ENCODE assay signal across 1 cellular context in the genomic region with DNA sequence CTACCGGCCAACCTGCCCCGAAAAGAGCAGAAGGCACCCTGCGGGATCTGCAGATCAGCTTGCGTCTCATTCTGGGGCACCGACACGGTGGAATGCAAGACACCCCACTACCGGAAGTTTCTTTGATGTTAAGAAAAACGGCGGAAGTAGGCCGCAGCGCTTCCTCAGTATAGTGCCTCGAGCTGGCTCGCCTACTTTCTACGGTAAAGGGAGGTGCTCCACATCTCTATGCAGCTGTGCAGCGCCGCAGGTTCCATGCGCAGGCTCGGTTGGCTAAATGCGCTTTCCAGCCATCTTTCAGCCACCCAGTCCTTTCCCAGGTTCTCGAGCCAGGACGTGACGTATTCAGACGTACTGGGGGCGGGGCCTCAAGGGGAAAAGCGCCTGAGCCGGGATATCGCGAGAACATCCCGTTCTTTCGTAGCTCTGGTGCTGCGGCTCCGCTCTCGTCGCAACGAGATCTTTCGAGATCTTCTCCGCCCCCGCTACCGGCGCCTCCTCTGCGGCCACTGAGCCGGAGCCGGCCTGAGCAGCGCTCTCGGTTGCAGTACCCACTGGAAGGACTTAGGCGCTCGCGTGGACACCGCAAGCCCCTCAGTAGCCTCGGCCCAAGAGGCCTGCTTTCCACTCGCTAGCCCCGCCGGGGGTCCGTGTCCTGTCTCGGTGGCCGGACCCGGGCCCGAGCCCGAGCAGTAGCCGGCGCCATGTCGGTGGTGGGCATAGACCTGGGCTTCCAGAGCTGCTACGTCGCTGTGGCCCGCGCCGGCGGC.
A peak's percentile ranks its signal among the peaks of the same experiment; 100 is the strongest.
TF ChIP-seq lines count a peak whose summit lies in the region.

A gene (plus strand): TSS at position 467 of the 770 bp plus-strand sequence. CDS start 238 bp downstream, at position 705.

TF ChIP-seq in HepG2, 621 proteins besides CTCF, POLR2A, EP300 and RAD21 (continued from another document and continues in another):
- peak; percentile 25; the same call in 1 of the 2 replicates for TF ChIP-seq ZNF703 (CRISPR knock-in tag; IDR thresholded peaks at IDR 0.05; ENCODE audit: borderline replicate concordance)
- TF ChIP-seq ZNF883 (CRISPR knock-in tag; IDR thresholded peaks at IDR 0.05; ENCODE audit: not compliant biosample characterization), result peak; percentile 85
- TF ChIP-seq DPF2 (CRISPR knock-in tag; IDR thresholded peaks at IDR 0.05; ENCODE audit: borderline replicate concordance, low read depth), result no peak
- no peak for TF ChIP-seq ZNF891 (CRISPR knock-in tag; IDR thresholded peaks at IDR 0.05)
- peak; percentile 68 for TF ChIP-seq TEAD3 (CRISPR knock-in tag; optimal IDR thresholded peaks at IDR 0.05; ENCODE audit: borderline replicate concordance)
- no peak for TF ChIP-seq TRIM24 (CRISPR knock-in tag; IDR thresholded peaks at IDR 0.05)
- TF ChIP-seq ZMYM2 (CRISPR knock-in tag; IDR thresholded peaks at IDR 0.05), result no peak
- no peak for TF ChIP-seq NBN (conservative IDR thresholded peaks at IDR 0.05)
- peak; percentile 53; the same call in 1 of the 2 replicates for TF ChIP-seq MEF2D (CRISPR knock-in tag; IDR thresholded peaks at IDR 0.05)
- TF ChIP-seq, protein P1, sequence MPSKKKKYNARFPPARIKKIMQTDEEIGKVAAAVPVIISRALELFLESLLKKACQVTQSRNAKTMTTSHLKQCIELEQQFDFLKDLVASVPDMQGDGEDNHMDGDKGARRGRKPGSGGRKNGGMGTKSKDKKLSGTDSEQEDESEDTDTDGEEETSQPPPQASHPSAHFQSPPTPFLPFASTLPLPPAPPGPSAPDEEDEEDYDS (CRISPR knock-in tag; IDR thresholded peaks at IDR 0.05), result peak; percentile 99
- TF ChIP-seq, protein P2, sequence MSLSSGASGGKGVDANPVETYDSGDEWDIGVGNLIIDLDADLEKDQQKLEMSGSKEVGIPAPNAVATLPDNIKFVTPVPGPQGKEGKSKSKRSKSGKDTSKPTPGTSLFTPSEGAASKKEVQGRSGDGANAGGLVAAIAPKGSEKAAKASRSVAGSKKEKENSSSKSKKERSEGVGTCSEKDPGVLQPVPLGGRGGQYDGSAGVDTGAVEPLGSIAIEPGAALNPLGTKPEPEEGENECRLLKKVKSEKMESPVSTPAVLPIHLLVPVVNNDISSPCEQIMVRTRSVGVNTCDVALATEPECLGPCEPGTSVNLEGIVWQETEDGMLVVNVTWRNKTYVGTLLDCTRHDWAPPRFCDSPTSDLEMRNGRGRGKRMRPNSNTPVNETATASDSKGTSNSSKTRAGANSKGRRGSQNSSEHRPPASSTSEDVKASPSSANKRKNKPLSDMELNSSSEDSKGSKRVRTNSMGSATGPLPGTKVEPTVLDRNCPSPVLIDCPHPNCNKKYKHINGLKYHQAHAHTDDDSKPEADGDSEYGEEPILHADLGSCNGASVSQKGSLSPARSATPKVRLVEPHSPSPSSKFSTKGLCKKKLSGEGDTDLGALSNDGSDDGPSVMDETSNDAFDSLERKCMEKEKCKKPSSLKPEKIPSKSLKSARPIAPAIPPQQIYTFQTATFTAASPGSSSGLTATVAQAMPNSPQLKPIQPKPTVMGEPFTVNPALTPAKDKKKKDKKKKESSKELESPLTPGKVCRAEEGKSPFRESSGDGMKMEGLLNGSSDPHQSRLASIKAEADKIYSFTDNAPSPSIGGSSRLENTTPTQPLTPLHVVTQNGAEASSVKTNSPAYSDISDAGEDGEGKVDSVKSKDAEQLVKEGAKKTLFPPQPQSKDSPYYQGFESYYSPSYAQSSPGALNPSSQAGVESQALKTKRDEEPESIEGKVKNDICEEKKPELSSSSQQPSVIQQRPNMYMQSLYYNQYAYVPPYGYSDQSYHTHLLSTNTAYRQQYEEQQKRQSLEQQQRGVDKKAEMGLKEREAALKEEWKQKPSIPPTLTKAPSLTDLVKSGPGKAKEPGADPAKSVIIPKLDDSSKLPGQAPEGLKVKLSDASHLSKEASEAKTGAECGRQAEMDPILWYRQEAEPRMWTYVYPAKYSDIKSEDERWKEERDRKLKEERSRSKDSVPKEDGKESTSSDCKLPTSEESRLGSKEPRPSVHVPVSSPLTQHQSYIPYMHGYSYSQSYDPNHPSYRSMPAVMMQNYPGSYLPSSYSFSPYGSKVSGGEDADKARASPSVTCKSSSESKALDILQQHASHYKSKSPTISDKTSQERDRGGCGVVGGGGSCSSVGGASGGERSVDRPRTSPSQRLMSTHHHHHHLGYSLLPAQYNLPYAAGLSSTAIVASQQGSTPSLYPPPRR (CRISPR knock-in tag; IDR thresholded peaks at IDR 0.05; ENCODE audit: borderline replicate concordance), result peak; percentile 50; the same call in 1 of the 2 replicates
- no peak for TF ChIP-seq ETV6 (CRISPR knock-in tag; conservative IDR thresholded peaks at IDR 0.05)
- TF ChIP-seq, protein P3, sequence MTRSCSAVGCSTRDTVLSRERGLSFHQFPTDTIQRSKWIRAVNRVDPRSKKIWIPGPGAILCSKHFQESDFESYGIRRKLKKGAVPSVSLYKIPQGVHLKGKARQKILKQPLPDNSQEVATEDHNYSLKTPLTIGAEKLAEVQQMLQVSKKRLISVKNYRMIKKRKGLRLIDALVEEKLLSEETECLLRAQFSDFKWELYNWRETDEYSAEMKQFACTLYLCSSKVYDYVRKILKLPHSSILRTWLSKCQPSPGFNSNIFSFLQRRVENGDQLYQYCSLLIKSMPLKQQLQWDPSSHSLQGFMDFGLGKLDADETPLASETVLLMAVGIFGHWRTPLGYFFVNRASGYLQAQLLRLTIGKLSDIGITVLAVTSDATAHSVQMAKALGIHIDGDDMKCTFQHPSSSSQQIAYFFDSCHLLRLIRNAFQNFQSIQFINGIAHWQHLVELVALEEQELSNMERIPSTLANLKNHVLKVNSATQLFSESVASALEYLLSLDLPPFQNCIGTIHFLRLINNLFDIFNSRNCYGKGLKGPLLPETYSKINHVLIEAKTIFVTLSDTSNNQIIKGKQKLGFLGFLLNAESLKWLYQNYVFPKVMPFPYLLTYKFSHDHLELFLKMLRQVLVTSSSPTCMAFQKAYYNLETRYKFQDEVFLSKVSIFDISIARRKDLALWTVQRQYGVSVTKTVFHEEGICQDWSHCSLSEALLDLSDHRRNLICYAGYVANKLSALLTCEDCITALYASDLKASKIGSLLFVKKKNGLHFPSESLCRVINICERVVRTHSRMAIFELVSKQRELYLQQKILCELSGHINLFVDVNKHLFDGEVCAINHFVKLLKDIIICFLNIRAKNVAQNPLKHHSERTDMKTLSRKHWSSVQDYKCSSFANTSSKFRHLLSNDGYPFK (CRISPR knock-in tag; IDR thresholded peaks at IDR 0.05; ENCODE audit: borderline replicate concordance), result peak; percentile 89; the same call in 1 of the 2 replicates
- TF ChIP-seq SYNCRIP (IDR thresholded peaks at IDR 0.05; ENCODE audit: insufficient read depth, low read depth, low read length), result no peak
- TF ChIP-seq RBAK (CRISPR knock-in tag; IDR thresholded peaks at IDR 0.05), result no peak
- no peak for TF ChIP-seq CHCHD3 (CRISPR knock-in tag; IDR thresholded peaks at IDR 0.05)
- TF ChIP-seq MAZ (IDR thresholded peaks at IDR 0.05; ENCODE audit: borderline replicate concordance, low read depth, low read length), result peak; percentile 23; the same call in 1 of the 2 replicates
- TF ChIP-seq MAZ (CRISPR knock-in tag; IDR thresholded peaks at IDR 0.05; ENCODE audit: low read depth), result peak; percentile 21; the same call in 1 of the 2 replicates
- 0 out of 2 replicates have a peak, but pooled peaks have one; percentile 43 for TF ChIP-seq ZSCAN22 (CRISPR knock-in tag; IDR thresholded peaks at IDR 0.05)
- 0 out of 2 replicates have a peak, but pooled peaks have one; percentile 1 for TF ChIP-seq DNMT3B (CRISPR knock-in tag; conservative IDR thresholded peaks at IDR 0.05)
- TF ChIP-seq KAT8 (CRISPR knock-in tag; IDR thresholded peaks at IDR 0.05), result peak; percentile 88
- peak; percentile 47; the same call in 1 of the 2 replicates for TF ChIP-seq ZNF607 (CRISPR knock-in tag; IDR thresholded peaks at IDR 0.05; ENCODE audit: borderline replicate concordance)
- TF ChIP-seq HDAC6 (IDR thresholded peaks at IDR 0.05; ENCODE audit: low read depth, low read length), result no peak
- TF ChIP-seq, protein P4, sequence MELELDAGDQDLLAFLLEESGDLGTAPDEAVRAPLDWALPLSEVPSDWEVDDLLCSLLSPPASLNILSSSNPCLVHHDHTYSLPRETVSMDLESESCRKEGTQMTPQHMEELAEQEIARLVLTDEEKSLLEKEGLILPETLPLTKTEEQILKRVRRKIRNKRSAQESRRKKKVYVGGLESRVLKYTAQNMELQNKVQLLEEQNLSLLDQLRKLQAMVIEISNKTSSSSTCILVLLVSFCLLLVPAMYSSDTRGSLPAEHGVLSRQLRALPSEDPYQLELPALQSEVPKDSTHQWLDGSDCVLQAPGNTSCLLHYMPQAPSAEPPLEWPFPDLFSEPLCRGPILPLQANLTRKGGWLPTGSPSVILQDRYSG (CRISPR knock-in tag; IDR thresholded peaks at IDR 0.05), result 0 out of 2 replicates have a peak, but pooled peaks have one; percentile 32
- no peak; the same call in 1 of the 2 replicates for TF ChIP-seq NR2F6 (IDR thresholded peaks at IDR 0.05)
- TF ChIP-seq NR2F6 (CRISPR knock-in tag; IDR thresholded peaks at IDR 0.05), result 0 out of 2 replicates have a peak, but pooled peaks have one; percentile 29
- peak; percentile 88; the same call in 1 of the 2 replicates for TF ChIP-seq ZNF350 (CRISPR knock-in tag; IDR thresholded peaks at IDR 0.05; ENCODE audit: borderline replicate concordance, low read depth)
- TF ChIP-seq ZNF382 (CRISPR knock-in tag; IDR thresholded peaks at IDR 0.05; ENCODE audit: borderline replicate concordance), result no peak
- TF ChIP-seq, protein P5, sequence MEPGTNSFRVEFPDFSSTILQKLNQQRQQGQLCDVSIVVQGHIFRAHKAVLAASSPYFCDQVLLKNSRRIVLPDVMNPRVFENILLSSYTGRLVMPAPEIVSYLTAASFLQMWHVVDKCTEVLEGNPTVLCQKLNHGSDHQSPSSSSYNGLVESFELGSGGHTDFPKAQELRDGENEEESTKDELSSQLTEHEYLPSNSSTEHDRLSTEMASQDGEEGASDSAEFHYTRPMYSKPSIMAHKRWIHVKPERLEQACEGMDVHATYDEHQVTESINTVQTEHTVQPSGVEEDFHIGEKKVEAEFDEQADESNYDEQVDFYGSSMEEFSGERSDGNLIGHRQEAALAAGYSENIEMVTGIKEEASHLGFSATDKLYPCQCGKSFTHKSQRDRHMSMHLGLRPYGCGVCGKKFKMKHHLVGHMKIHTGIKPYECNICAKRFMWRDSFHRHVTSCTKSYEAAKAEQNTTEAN (CRISPR knock-in tag; conservative IDR thresholded peaks at IDR 0.05), result peak; percentile 88
- TF ChIP-seq RFXAP (CRISPR knock-in tag; IDR thresholded peaks at IDR 0.05; ENCODE audit: borderline replicate concordance), result peak; percentile 78
- no peak for TF ChIP-seq CBX2 (IDR thresholded peaks at IDR 0.05; ENCODE audit: low read depth, low read length)
- TF ChIP-seq CBX2 (CRISPR knock-in tag; IDR thresholded peaks at IDR 0.05; ENCODE audit: low read depth), result no peak
- TF ChIP-seq TMF1 (CRISPR knock-in tag; IDR thresholded peaks at IDR 0.05; ENCODE audit: low read depth), result peak; percentile 61; the same call in 1 of the 2 replicates
- TF ChIP-seq PHF8 (CRISPR knock-in tag; IDR thresholded peaks at IDR 0.05), result peak; percentile 79
- peak; percentile 23; the same call in 1 of the 3 replicates for TF ChIP-seq MXI1 (IDR thresholded peaks at IDR 0.05; ENCODE audit: borderline replicate concordance, low read depth, low read length)
- no peak; the same call in 1 of the 2 replicates for TF ChIP-seq ZNF383 (CRISPR knock-in tag; IDR thresholded peaks at IDR 0.05; ENCODE audit: borderline replicate concordance)
- TF ChIP-seq DR1 (CRISPR knock-in tag; IDR thresholded peaks at IDR 0.05), result peak; percentile 99
- no peak for TF ChIP-seq RFX1 (IDR thresholded peaks at IDR 0.05)
- 0 out of 2 replicates have a peak, but pooled peaks have one; percentile 50 for TF ChIP-seq GATAD2A (CRISPR knock-in tag; IDR thresholded peaks at IDR 0.05)
- TF ChIP-seq AGO1 (IDR thresholded peaks at IDR 0.05; ENCODE audit: low read depth, low read length, poor library complexity, severe bottlenecking), result peak; percentile 68
- TF ChIP-seq ZNF605 (CRISPR knock-in tag; IDR thresholded peaks at IDR 0.05), result peak; percentile 91; the same call in 1 of the 2 replicates
- TF ChIP-seq, protein P6, sequence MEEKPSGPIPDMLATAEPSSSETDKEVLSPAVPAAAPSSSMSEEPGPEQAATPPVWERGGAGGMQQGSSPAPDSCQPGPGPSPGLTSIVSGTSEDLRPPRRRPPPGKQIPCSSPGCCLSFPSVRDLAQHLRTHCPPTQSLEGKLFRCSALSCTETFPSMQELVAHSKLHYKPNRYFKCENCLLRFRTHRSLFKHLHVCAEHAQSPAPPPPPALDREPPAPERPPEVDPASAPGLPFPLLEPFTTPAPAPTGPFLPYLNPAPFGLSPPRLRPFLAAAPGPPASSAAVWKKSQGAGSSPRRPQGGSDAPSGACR (CRISPR knock-in tag; IDR thresholded peaks at IDR 0.05), result peak; percentile 92; the same call in 1 of the 2 replicates
- TF ChIP-seq ZNF256 (CRISPR knock-in tag; conservative IDR thresholded peaks at IDR 0.05), result peak; percentile 40; the same call in 1 of the 2 replicates
- TF ChIP-seq, protein P7, sequence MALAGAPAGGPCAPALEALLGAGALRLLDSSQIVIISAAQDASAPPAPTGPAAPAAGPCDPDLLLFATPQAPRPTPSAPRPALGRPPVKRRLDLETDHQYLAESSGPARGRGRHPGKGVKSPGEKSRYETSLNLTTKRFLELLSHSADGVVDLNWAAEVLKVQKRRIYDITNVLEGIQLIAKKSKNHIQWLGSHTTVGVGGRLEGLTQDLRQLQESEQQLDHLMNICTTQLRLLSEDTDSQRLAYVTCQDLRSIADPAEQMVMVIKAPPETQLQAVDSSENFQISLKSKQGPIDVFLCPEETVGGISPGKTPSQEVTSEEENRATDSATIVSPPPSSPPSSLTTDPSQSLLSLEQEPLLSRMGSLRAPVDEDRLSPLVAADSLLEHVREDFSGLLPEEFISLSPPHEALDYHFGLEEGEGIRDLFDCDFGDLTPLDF (CRISPR knock-in tag; IDR thresholded peaks at IDR 0.05), result peak; percentile 57
- TF ChIP-seq SSRP1 (CRISPR knock-in tag; IDR thresholded peaks at IDR 0.05), result no peak
- TF ChIP-seq, protein P8, sequence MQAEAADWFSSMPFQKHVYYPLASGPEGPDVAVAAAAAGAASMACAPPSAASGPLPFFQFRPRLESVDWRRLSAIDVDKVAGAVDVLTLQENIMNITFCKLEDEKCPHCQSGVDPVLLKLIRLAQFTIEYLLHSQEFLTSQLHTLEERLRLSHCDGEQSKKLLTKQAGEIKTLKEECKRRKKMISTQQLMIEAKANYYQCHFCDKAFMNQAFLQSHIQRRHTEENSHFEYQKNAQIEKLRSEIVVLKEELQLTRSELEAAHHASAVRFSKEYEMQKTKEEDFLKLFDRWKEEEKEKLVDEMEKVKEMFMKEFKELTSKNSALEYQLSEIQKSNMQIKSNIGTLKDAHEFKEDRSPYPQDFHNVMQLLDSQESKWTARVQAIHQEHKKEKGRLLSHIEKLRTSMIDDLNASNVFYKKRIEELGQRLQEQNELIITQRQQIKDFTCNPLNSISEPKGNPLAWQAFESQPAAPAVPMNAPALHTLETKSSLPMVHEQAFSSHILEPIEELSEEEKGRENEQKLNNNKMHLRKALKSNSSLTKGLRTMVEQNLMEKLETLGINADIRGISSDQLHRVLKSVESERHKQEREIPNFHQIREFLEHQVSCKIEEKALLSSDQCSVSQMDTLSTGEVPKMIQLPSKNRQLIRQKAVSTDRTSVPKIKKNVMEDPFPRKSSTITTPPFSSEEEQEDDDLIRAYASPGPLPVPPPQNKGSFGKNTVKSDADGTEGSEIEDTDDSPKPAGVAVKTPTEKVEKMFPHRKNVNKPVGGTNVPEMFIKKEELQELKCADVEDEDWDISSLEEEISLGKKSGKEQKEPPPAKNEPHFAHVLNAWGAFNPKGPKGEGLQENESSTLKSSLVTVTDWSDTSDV (CRISPR knock-in tag; IDR thresholded peaks at IDR 0.05), result no peak
- TF ChIP-seq YEATS2 (CRISPR knock-in tag; IDR thresholded peaks at IDR 0.05; ENCODE audit: borderline replicate concordance), result peak; percentile 90
